15 cellular contexts compared by ENCODE assay signal in the genomic region with DNA sequence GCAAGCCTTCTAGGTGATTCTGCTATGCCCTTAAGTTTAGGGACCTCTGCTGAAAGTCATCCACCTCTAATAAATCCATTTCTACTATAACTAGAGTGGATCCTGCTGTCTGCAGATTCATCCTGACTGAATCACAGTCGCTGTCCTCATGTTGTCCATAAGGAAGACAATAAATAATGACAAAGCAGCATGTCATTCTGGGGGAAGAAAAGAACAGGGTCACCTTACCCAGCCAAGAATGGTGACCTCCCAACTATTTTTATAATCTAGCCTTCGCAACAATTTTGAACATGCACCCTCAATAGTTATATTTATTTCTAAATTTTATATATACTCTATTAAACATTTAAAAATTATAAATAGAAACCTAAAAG. TPM values are rescaled to one million over a fixed set of nuclear protein-coding genes. Genes with fewer than 3 reads are reported as not detected.
DNase-seq lines count a peak whose midpoint lies in the region; ATAC-seq and TF ChIP-seq lines count a peak whose summit lies in the region.
"Had no signal": no experiment of that assay in that cellular context is flagged by ENCODE, and none has a peak within 500 bp of the region (broad histone marks: within the 10 kb centered on the region; RNA-seq: fewer than 3 reads in every experiment).

No MANE protein-coding gene starts in this region.

- H3K36me3 ChIP-seq in GM23338 (ENCODE audit: insufficient read depth): no peaks in the 10 kb centered on the region
- no peaks in the 10 kb centered on the region for H3K36me3 ChIP-seq in naive thymus-derived CD4-positive, alpha-beta T cell (ENCODE audit: control insufficient read depth in 2 of 3, insufficient read depth in 3 of 3, low read length in 3 of 3)
- H3K36me3 ChIP-seq: heart right ventricle, right atrium auricular region had no signal

- H3K4me3 ChIP-seq in GM23338: no peak overlapping the region
- peak overlapping the region; percentile 51 for H3K4me3 ChIP-seq in naive thymus-derived CD4-positive, alpha-beta T cell (ENCODE audit: low read length)
- H3K4me3 ChIP-seq: right atrium auricular region had no signal

- H3K27ac Mint-ChIP-seq in CD4-positive, alpha-beta T cell: peak overlapping the region; percentile 93
- H3K27ac Mint-ChIP-seq in GM23338: no peak overlapping the region
- peak overlapping the region; percentile 94 for H3K27ac Mint-ChIP-seq in activated CD8-positive, alpha-beta T cell treated with anti-CD3 and anti-CD28 coated beads, Interleukin-2, amount 10 ng/mL, durations not matched to agents 7 days and 5 days
- peak overlapping the region; percentile 90 to 98 (median 95) for H3K27ac Mint-ChIP-seq in naive thymus-derived CD4-positive, alpha-beta T cell

- intact Hi-C loops in CD4-positive, alpha-beta T cell (cut with DNase I, micrococcal nuclease): loop anchor here (1.0 to 10.0 kb wide), 4 partner anchors 14 to 198 kb away; a partner anchor contains a TSS
- intact Hi-C loops in naive thymus-derived CD4-positive, alpha-beta T cell (cut with micrococcal nuclease): loop anchor here (1.0 to 10.0 kb wide), 7 partner anchors 12 to 788 kb away; a partner anchor contains a TSS

- H2AFZ ChIP-seq in GM23338: peak overlapping the region; percentile 78

- H3K4me1 ChIP-seq in GM23338 (ENCODE audit: insufficient read depth): peaks cover 14% of the 10 kb centered on the region
- peaks cover 62 to 71% of the 10 kb centered on the region in 2 donors for H3K4me1 ChIP-seq in naive thymus-derived CD4-positive, alpha-beta T cell (ENCODE audit: control insufficient read depth in 2 of 2, insufficient read depth in 2 of 2, low read length in 2 of 2)
- H3K4me1 ChIP-seq: right atrium auricular region had no signal

- peak overlapping the region; percentile 48; the same call in 1 of the 2 replicates for H3K4me2 ChIP-seq in GM23338

- H3K4me3 Mint-ChIP-seq in CD4-positive, alpha-beta T cell: no peak overlapping the region
- no peak overlapping the region for H3K4me3 Mint-ChIP-seq in GM23338
- H3K4me3 Mint-ChIP-seq in activated CD8-positive, alpha-beta T cell treated with anti-CD3 and anti-CD28 coated beads, Interleukin-2, amount 10 ng/mL, durations not matched to agents 7 days and 5 days: peak overlapping the region; percentile 82
- H3K4me3 Mint-ChIP-seq in naive thymus-derived CD4-positive, alpha-beta T cell: peak overlapping the region; percentile 74 to 91 (median 85)

- POLR2A ChIA-PET in CD4-positive, alpha-beta T cell (lab: Charles Lee): interaction anchor here (0.7 to 7.0 kb wide), 11 partner anchors 7 to 240 kb away, joined by 3 to 254 read pairs (median 8); a partner anchor contains a TSS
- POLR2A ChIA-PET in activated CD8-positive, alpha-beta T cell treated with anti-CD3 and anti-CD28 coated beads, Interleukin-2, amount 10 ng/mL, durations not matched to agents 7 days and 5 days (lab: Charles Lee): interaction anchor here (1.0 to 8.5 kb wide), 3 partner anchors 12 to 42 kb away, joined by 3 to 94 read pairs (median 28); no protein-coding TSS in a partner anchor
- POLR2A ChIA-PET in naive thymus-derived CD4-positive, alpha-beta T cell (lab: Charles Lee): interaction anchor here (0.7 to 7.9 kb wide), 10 partner anchors 8 to 528 kb away, joined by 3 to 281 read pairs (median 3); no protein-coding TSS in a partner anchor

- DNase-seq in CD4-positive, alpha-beta T cell: no peak
- DNase-seq in GM23338 (ENCODE audit: low spot score): no peak
- no peak for DNase-seq in activated CD8-positive, alpha-beta T cell treated with anti-CD3 and anti-CD28 coated beads, Interleukin-2, amount 10 ng/mL, durations not matched to agents 7 days and 5 days
- DNase-seq in naive thymus-derived CD4-positive, alpha-beta T cell: no peak
- DNase-seq in germinal center (ENCODE audit: low spot score): no peak
- DNase-seq in SKM-1 (lab: John Stamatoyannopoulos, UW; ENCODE audit: unreplicated experiment): no peak
- DNase-seq in NCI-H2227 treated with DMSO at 0.1 percent for 48 hours (lab: John Stamatoyannopoulos, UW): no peak
- DNase-seq: heart right ventricle, left cardiac atrium had no signal

- H3K9me3 ChIP-seq in CD4-positive, alpha-beta T cell (ENCODE audit: control insufficient read depth, low read length): no peaks in the 10 kb centered on the region
- no peaks in the 10 kb centered on the region for H3K9me3 ChIP-seq in naive thymus-derived CD4-positive, alpha-beta T cell (ENCODE audit: control insufficient read depth in 2 of 3, low read length in 3 of 3)
- H3K9me3 ChIP-seq: heart right ventricle, right atrium auricular region had no signal

- H3K4me1 Mint-ChIP-seq in CD4-positive, alpha-beta T cell (ENCODE audit: low read depth): peaks cover 92% of the 10 kb centered on the region
- peaks cover 12% of the 10 kb centered on the region for H3K4me1 Mint-ChIP-seq in GM23338
- peaks cover 78% of the 10 kb centered on the region for H3K4me1 Mint-ChIP-seq in activated CD8-positive, alpha-beta T cell treated with anti-CD3 and anti-CD28 coated beads, Interleukin-2, amount 10 ng/mL, durations not matched to agents 7 days and 5 days (ENCODE audit: low read depth)
- H3K4me1 Mint-ChIP-seq in naive thymus-derived CD4-positive, alpha-beta T cell: peaks cover 67 to 95% (median 87%) of the 10 kb centered on the region in 7 donors

- peaks cover 5% of the 10 kb centered on the region for H3K36me3 Mint-ChIP-seq in CD4-positive, alpha-beta T cell (ENCODE audit: low read depth)
- H3K36me3 Mint-ChIP-seq in GM23338 (ENCODE audit: low read depth): no peaks in the 10 kb centered on the region
- peaks cover 13% of the 10 kb centered on the region for H3K36me3 Mint-ChIP-seq in activated CD8-positive, alpha-beta T cell treated with anti-CD3 and anti-CD28 coated beads, Interleukin-2, amount 10 ng/mL, durations not matched to agents 7 days and 5 days (ENCODE audit: low read depth)
- peaks cover 0 to 24% (median 0%) of the 10 kb centered on the region in 5 donors for H3K36me3 Mint-ChIP-seq in naive thymus-derived CD4-positive, alpha-beta T cell

- H3K27me3 Mint-ChIP-seq in CD4-positive, alpha-beta T cell: no peaks in the 10 kb centered on the region
- H3K27me3 Mint-ChIP-seq in GM23338 (ENCODE audit: insufficient read depth, low read depth, poor library complexity): peaks cover 2% of the 10 kb centered on the region
- H3K27me3 Mint-ChIP-seq in activated CD8-positive, alpha-beta T cell treated with anti-CD3 and anti-CD28 coated beads, Interleukin-2, amount 10 ng/mL, durations not matched to agents 7 days and 5 days (ENCODE audit: low read depth): no peaks in the 10 kb centered on the region
- H3K27me3 Mint-ChIP-seq in naive thymus-derived CD4-positive, alpha-beta T cell: no peaks in the 10 kb centered on the region

- H3K79me2 ChIP-seq in GM23338 (replicated peaks; ENCODE audit: insufficient read depth): no peaks in the 10 kb centered on the region

- no peaks in the 10 kb centered on the region for H3F3A ChIP-seq in GM23338 (replicated peaks; ENCODE audit: low read depth)

- CTCF ChIA-PET in CD4-positive, alpha-beta T cell (lab: Charles Lee): interaction anchor here (1.3 kb wide), 1 partner anchor 70 kb away, joined by 3 read pairs; a partner anchor contains a TSS
- CTCF ChIA-PET in activated CD8-positive, alpha-beta T cell treated with anti-CD3 and anti-CD28 coated beads, Interleukin-2, amount 10 ng/mL, durations not matched to agents 7 days and 5 days (lab: Charles Lee): interaction anchor here (1.1 to 6.6 kb wide), 9 partner anchors 8 to 245 kb away, joined by 3 to 69 read pairs (median 5); no protein-coding TSS in a partner anchor
- CTCF ChIA-PET in naive thymus-derived CD4-positive, alpha-beta T cell (lab: Charles Lee): interaction anchor here (0.9 to 6.6 kb wide), 3 partner anchors 12 to 31 kb away, joined by 5 to 56 read pairs (median 14); no protein-coding TSS in a partner anchor

- ATAC-seq in CD4-positive, alpha-beta T cell (ENCODE audit: poor library complexity): no peak
- ATAC-seq in GM23338: no peak
- ATAC-seq in activated CD8-positive, alpha-beta T cell treated with anti-CD3 and anti-CD28 coated beads, Interleukin-2, amount 10 ng/mL, durations not matched to agents 7 days and 5 days: no peak
- no peak for ATAC-seq in naive thymus-derived CD4-positive, alpha-beta T cell
- no peak for ATAC-seq in GM21723 (IDR thresholded peaks at IDR 0.05; ENCODE audit: unreplicated experiment)

- no peaks in the 10 kb centered on the region for H3K9me2 ChIP-seq in GM23338 (ENCODE audit: insufficient read depth)

- peak overlapping the region; percentile 69 for H3K27ac ChIP-seq in CD4-positive, alpha-beta T cell (ENCODE audit: low read depth, low read length)
- H3K27ac ChIP-seq in GM23338 (ENCODE audit: low read depth): no peak overlapping the region
- H3K27ac ChIP-seq in naive thymus-derived CD4-positive, alpha-beta T cell (ENCODE audit: low read depth, low read length): peak overlapping the region; percentile 22
- H3K27ac ChIP-seq: right atrium auricular region had no signal

- TF ChIP-seq CTCF in CD4-positive, alpha-beta T cell (IDR thresholded peaks at IDR 0.05): no peak
- no peak for TF ChIP-seq CTCF in GM23338 (conservative IDR thresholded peaks at IDR 0.05; ENCODE audit: low read depth in 2 of 2)

- H3K9me3 Mint-ChIP-seq in CD4-positive, alpha-beta T cell: no peaks in the 10 kb centered on the region
- no peaks in the 10 kb centered on the region for H3K9me3 Mint-ChIP-seq in GM23338
- H3K9me3 Mint-ChIP-seq in activated CD8-positive, alpha-beta T cell treated with anti-CD3 and anti-CD28 coated beads, Interleukin-2, amount 10 ng/mL, durations not matched to agents 7 days and 5 days (ENCODE audit: insufficient read depth): no peaks in the 10 kb centered on the region
- H3K9me3 Mint-ChIP-seq in naive thymus-derived CD4-positive, alpha-beta T cell: peaks cover 0 to 5% (median 0%) of the 10 kb centered on the region in 11 donors

- no peaks in the 10 kb centered on the region for H4K20me1 ChIP-seq in GM23338 (replicated peaks; ENCODE audit: insufficient read depth)

- no peaks in the 10 kb centered on the region for H3K27me3 ChIP-seq in CD4-positive, alpha-beta T cell (ENCODE audit: control insufficient read depth, insufficient read depth, low read length)
- H3K27me3 ChIP-seq in GM23338 (ENCODE audit: insufficient read depth): no peaks in the 10 kb centered on the region
- H3K27me3 ChIP-seq in naive thymus-derived CD4-positive, alpha-beta T cell (ENCODE audit: control insufficient read depth in 2 of 2, insufficient read depth in 2 of 2, low read length in 2 of 2): no peaks in the 10 kb centered on the region
- H3K27me3 ChIP-seq: heart right ventricle, right atrium auricular region had no signal

TF ChIP-seq in GM23338, 12 proteins besides CTCF, POLR2A, EP300 and RAD21 (continues in another document):
- TF ChIP-seq NANOG (IDR thresholded peaks at IDR 0.05; ENCODE audit: borderline replicate concordance): no peak

RNA-seq across cellular contexts. Expression of a gene that starts 45.0 kb away (rescaled TPM):
- total RNA-seq in CD4-positive, alpha-beta T cell: under 1 TPM in 1 of 2 experiments, not detected in 1; 0.11 TPM
- not detected in 2 replicates for total RNA-seq in GM23338 (2014; rRNA removed; shearing (Covaris generic))
- polyA plus RNA-seq in GM23338 (2016; fragmentation: Nextera tagmentation; extraction: Ambion mirVana): 0.21 TPM in 1 of 2 replicates, not detected in the other
- total RNA-seq in activated CD8-positive, alpha-beta T cell treated with anti-CD3 and anti-CD28 coated beads, Interleukin-2, amount 10 ng/mL, durations not matched to agents 7 days and 5 days: not detected
- not detected for total RNA-seq in naive thymus-derived CD4-positive, alpha-beta T cell
- polyA plus RNA-seq in naive thymus-derived CD4-positive, alpha-beta T cell: under 1 TPM in 1 of 2 donors, not detected in 1; 0.14 TPM
- total RNA-seq: left cardiac atrium; NCI-H460; T-helper 1 cell treated with Interleukin-12 subunit alpha and Interleukin-12 subunit beta and Interleukin-4 antibody, amounts not matched to agents 30 ng/mL and 1 ng/mL, for 36 hours had no signal
- polyA plus RNA-seq: BJ, neural cell had no signal

Comparison
In these comparisons a context has a peak if more than half of its experiments do, and no peak if none do; other contexts are left out.
1. H3K4me3 Mint-ChIP-seq: peak in activated CD8-positive, alpha-beta T cell treated with anti-CD3 and anti-CD28 coated beads, Interleukin-2, amount 10 ng/mL, durations not matched to agents 7 days and 5 days (single experiment) and naive thymus-derived CD4-positive, alpha-beta T cell (10 of 10); none in CD4-positive, alpha-beta T cell (single experiment) and GM23338 (single experiment).